1 cellular context compared by ENCODE assay signal in the genomic region with DNA sequence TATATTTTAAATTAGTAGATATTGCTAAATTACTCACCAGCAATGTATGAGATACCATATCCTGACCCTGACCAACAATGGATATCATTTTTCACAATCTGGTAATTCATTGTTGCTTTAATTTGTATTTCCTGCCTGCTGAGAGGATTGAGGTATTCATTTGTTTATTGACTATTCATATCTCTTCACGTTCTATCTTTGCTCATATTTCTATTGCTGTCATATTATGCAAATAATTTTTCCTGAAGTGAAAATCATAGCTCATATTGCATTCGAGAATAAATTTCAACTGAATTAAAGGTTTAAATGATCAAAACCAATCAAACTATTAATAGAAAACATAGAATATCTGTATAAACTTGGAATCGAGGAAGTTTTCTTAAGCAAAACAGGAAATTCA.
TF ChIP-seq lines count a peak whose summit lies in the region.

No MANE protein-coding gene starts in this region.

TF ChIP-seq in endothelial cell of umbilical vein, 7 proteins besides CTCF, POLR2A, EP300 and RAD21:
- TF ChIP-seq, protein P1, sequence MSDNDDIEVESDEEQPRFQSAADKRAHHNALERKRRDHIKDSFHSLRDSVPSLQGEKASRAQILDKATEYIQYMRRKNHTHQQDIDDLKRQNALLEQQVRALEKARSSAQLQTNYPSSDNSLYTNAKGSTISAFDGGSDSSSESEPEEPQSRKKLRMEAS (IDR thresholded peaks at IDR 0.05; ENCODE audit: insufficient read depth, insufficient read length): no peak
- TF ChIP-seq GATA2 (IDR thresholded peaks at IDR 0.05; ENCODE audit: insufficient read depth, insufficient read length, low read depth, low read length) (peak; percentile 38), JUN (IDR thresholded peaks at IDR 0.05; ENCODE audit: borderline replicate concordance, insufficient read depth, insufficient read length, low read depth) (no peak)
